ENCODE assay signal across 18 cellular contexts in genomic region chr5:76667495-76667894, GRCh38. TPM values are rescaled to one million over a fixed set of nuclear protein-coding genes. Genes with fewer than 3 reads are reported as not detected.
A peak's percentile ranks its signal among the peaks of the same experiment; 100 is the strongest.
DNase-seq lines count a peak whose midpoint lies in the region; ATAC-seq, FAIRE-seq and TF ChIP-seq lines count a peak whose summit lies in the region.
"Had no signal": no experiment of that assay in that cellular context is flagged by ENCODE, and none has a peak within 500 bp of the region (broad histone marks: within the 10 kb centered on the region; RNA-seq: fewer than 3 reads in every experiment).

No MANE protein-coding gene starts in this region.

- peaks cover 99% of the 10 kb centered on the region for H3K36me3 Mint-ChIP-seq in activated T-helper 17 cell treated with anti-CD3 and anti-CD28 coated beads, Interleukin-2, amount 50 U/mL, for 72 hours (ENCODE audit: low read depth)
- H3K36me3 Mint-ChIP-seq in immature natural killer cell = peaks cover 17 to 57% (median 30%) of the 10 kb centered on the region in 3 donors
- H3K36me3 Mint-ChIP-seq in stimulated activated effector memory CD8-positive, alpha-beta T cell treated with anti-CD3 and anti-CD28 coated beads, Interleukin-12 subunit alpha, Interleukin-12 subunit beta, amount 100 ng/mL, for 72 hours = peaks cover 90% of the 10 kb centered on the region

- BruUV-seq in HepG2 (replicated peaks; lab: Mats Ljungman, UMichigan) = no TSS peak

- peak overlapping the region; percentile 18 for H3K27ac Mint-ChIP-seq in activated T-helper 17 cell treated with anti-CD3 and anti-CD28 coated beads, Interleukin-2, amount 50 U/mL, for 72 hours
- peak overlapping the region in 5 of 6 donors; percentile 1 to 79 (median 32) for H3K27ac Mint-ChIP-seq in immature natural killer cell
- peak overlapping the region; percentile 83 for H3K27ac Mint-ChIP-seq in stimulated activated effector memory CD8-positive, alpha-beta T cell treated with anti-CD3 and anti-CD28 coated beads, Interleukin-12 subunit alpha, Interleukin-12 subunit beta, amount 100 ng/mL, for 72 hours
- H3K27ac Mint-ChIP-seq: CD4-positive, alpha-beta T cell; H9 had no signal

- H4K20me1 ChIP-seq in HepG2 (ENCODE audit: insufficient read depth, low read length) = no peaks in the 10 kb centered on the region

- peaks cover 4% of the 10 kb centered on the region for H3K4me1 Mint-ChIP-seq in activated T-helper 17 cell treated with anti-CD3 and anti-CD28 coated beads, Interleukin-2, amount 50 U/mL, for 72 hours
- H3K4me1 Mint-ChIP-seq in immature natural killer cell = no peaks in the 10 kb centered on the region
- H3K4me1 Mint-ChIP-seq in stimulated activated effector memory CD8-positive, alpha-beta T cell treated with anti-CD3 and anti-CD28 coated beads, Interleukin-12 subunit alpha, Interleukin-12 subunit beta, amount 100 ng/mL, for 72 hours = no peaks in the 10 kb centered on the region
- H3K4me1 Mint-ChIP-seq: H9 had no signal

- TF ChIP-seq EP300 in HepG2 (IDR thresholded peaks at IDR 0.05; ENCODE audit: low read depth in 2 of 2, low read length in 2 of 2) (no peak), HepG2 (CRISPR knock-in tag; IDR thresholded peaks at IDR 0.05; ENCODE audit: borderline replicate concordance) (no peak)

- H3K27me3 Mint-ChIP-seq in activated T-helper 17 cell treated with anti-CD3 and anti-CD28 coated beads, Interleukin-2, amount 50 U/mL, for 72 hours = no peaks in the 10 kb centered on the region
- H3K27me3 Mint-ChIP-seq in immature natural killer cell (ENCODE audit: low read depth in 3 of 3) = peaks cover 4 to 15% (median 9%) of the 10 kb centered on the region in 3 donors
- H3K27me3 Mint-ChIP-seq: CD4-positive, alpha-beta T cell had no signal

- in situ Hi-C loops in HepG2 (cut with HindIII; ENCODE audit: extremely low pct_ligation_motif_present, low pct_unique_long_range_greater_than_20kb) = no loop called here

- ATAC-seq in HepG2 = peak; percentile 67
- no peak for ATAC-seq in right lobe of liver
- ATAC-seq in activated T-helper 17 cell treated with anti-CD3 and anti-CD28 coated beads, Interleukin-2, amount 50 U/mL, for 72 hours (replicated peaks) = no peak
- ATAC-seq in stimulated activated effector memory CD8-positive, alpha-beta T cell treated with anti-CD3 and anti-CD28 coated beads, Interleukin-12 subunit alpha, Interleukin-12 subunit beta, amount 100 ng/mL, for 72 hours = no peak
- no peak for ATAC-seq in HG02763 (IDR thresholded peaks at IDR 0.05; ENCODE audit: unreplicated experiment)
- ATAC-seq: A549 had no signal

- H3K4me3 ChIP-seq in HepG2 (replicated peaks in 1 of 3; ENCODE audit: insufficient read depth in 1 of 3, low read depth in 2 of 3, low read length in 3 of 3) (no peak overlapping the region), right lobe of liver (no peak overlapping the region)
- H3K4me3 ChIP-seq: A549 had no signal

- H3K4me1 ChIP-seq in HepG2 (ENCODE audit: insufficient read depth, low read length) = peaks cover 24% of the 10 kb centered on the region
- no peaks in the 10 kb centered on the region for H3K4me1 ChIP-seq in right lobe of liver
- H3K4me1 ChIP-seq: A549 had no signal

- DNase-seq in HepG2 (ENCODE audit: low spot score) = peak; percentile 24
- DNase-seq in right lobe of liver = no peak
- DNase-seq in immature natural killer cell = no peak
- DNase-seq in stimulated activated effector memory CD8-positive, alpha-beta T cell treated with anti-CD3 and anti-CD28 coated beads, Interleukin-12 subunit alpha, Interleukin-12 subunit beta, amount 100 ng/mL, for 72 hours (ENCODE audit: low spot score in 2 of 2) = no peak
- no peak for DNase-seq in NCI-H1105 (lab: John Stamatoyannopoulos, UW)
- no peak for DNase-seq in NCI-H526 treated with DMSO at 0.1 percent for 48 hours (lab: John Stamatoyannopoulos, UW)
- DNase-seq: AML-193; CD4-positive, alpha-beta T cell; DMS153; DMS79 treated with DMSO at 0.1 percent for 48 hours; GF-D8; GOT3; H9 had no signal

- FAIRE-seq in HepG2 (lab: Jason Lieb, UNC) = peak; percentile 54
- FAIRE-seq: A549 had no signal

- no peak overlapping the region for H3K4me2 ChIP-seq in HepG2 (ENCODE audit: low read depth, low read length)
- H3K4me2 ChIP-seq: A549 had no signal

- intact Hi-C loops in HepG2 (cut with micrococcal nuclease; ENCODE audit: unreplicated experiment) (no loop called here), right lobe of liver (cut with DNase I) (no loop called here)

- H3K27me3 ChIP-seq in HepG2 (ENCODE audit: control insufficient read depth in 1 of 2, insufficient read depth in 2 of 2, low read length in 2 of 2) (no peaks in the 10 kb centered on the region), right lobe of liver (no peaks in the 10 kb centered on the region)

- CTCF ChIA-PET in HepG2 (lab: Yijun Ruan, JAX; ENCODE audit: low intra/inter-chr PET ratio, low total read pairs) = no interaction called here

- no peaks in the 10 kb centered on the region for H3K9me3 Mint-ChIP-seq in activated T-helper 17 cell treated with anti-CD3 and anti-CD28 coated beads, Interleukin-2, amount 50 U/mL, for 72 hours
- no peaks in the 10 kb centered on the region for H3K9me3 Mint-ChIP-seq in immature natural killer cell
- no peaks in the 10 kb centered on the region for H3K9me3 Mint-ChIP-seq in stimulated activated effector memory CD8-positive, alpha-beta T cell treated with anti-CD3 and anti-CD28 coated beads, Interleukin-12 subunit alpha, Interleukin-12 subunit beta, amount 100 ng/mL, for 72 hours
- H3K9me3 Mint-ChIP-seq: CD4-positive, alpha-beta T cell; H9 had no signal

- H2AFZ ChIP-seq in HepG2 (ENCODE audit: low read length) = no peak overlapping the region

- H3K9me3 ChIP-seq in HepG2 (ENCODE audit: low read length) = no peaks in the 10 kb centered on the region
- no peaks in the 10 kb centered on the region for H3K9me3 ChIP-seq in right lobe of liver
- H3K9me3 ChIP-seq: A549 had no signal

- H3K36me3 ChIP-seq in HepG2 (replicated peaks in 1 of 2; ENCODE audit: control insufficient read depth in 1 of 2, insufficient read depth in 2 of 2, low read length in 2 of 2) = peaks cover 5 to 33% of the 10 kb centered on the region in 2 experiments
- H3K36me3 ChIP-seq in right lobe of liver = peaks cover 0 to 45% (median 11%) of the 10 kb centered on the region in 4 donors

- H3K27ac ChIP-seq in HepG2 (ENCODE audit: extremely low read length, insufficient read depth, low read length) = no peak overlapping the region
- no peak overlapping the region for H3K27ac ChIP-seq in right lobe of liver
- H3K27ac ChIP-seq: 22Rv1, A549, C4-2B had no signal

- TF ChIP-seq RAD21 in HepG2 (CRISPR knock-in tag; IDR thresholded peaks at IDR 0.05) = no peak

- WGBS in HepG2 (ENCODE audit: low lambda C conversion rate) = 65% methylated on average over 2 of the region's 2 CpGs
- 83% methylated on average over 2 of the region's 2 CpGs for WGBS in right lobe of liver (ENCODE audit: insufficient coverage, low coverage, low lambda C conversion rate, missing lambda C conversion rate)

- no peak overlapping the region for H3K9ac ChIP-seq in HepG2 (ENCODE audit: insufficient read depth, low read depth, low read length)

- H3K79me2 ChIP-seq in HepG2 (ENCODE audit: insufficient read depth, low read length) = no peaks in the 10 kb centered on the region

- POLR2A ChIA-PET in HepG2 (lab: Yijun Ruan, JAX) = no interaction called here

- no peak for TF ChIP-seq CTCF in HepG2 (CRISPR knock-in tag; IDR thresholded peaks at IDR 0.05)
- no peak for TF ChIP-seq CTCF in right lobe of liver (IDR thresholded peaks at IDR 0.05)

- TF ChIP-seq POLR2A in HepG2 (IDR thresholded peaks at IDR 0.05; ENCODE audit: insufficient read depth in 1 of 2, low read depth in 2 of 2, low read length in 2 of 2) (no peak), right lobe of liver (IDR thresholded peaks at IDR 0.05) (no peak)

- no peak overlapping the region for H3K4me3 Mint-ChIP-seq in activated T-helper 17 cell treated with anti-CD3 and anti-CD28 coated beads, Interleukin-2, amount 50 U/mL, for 72 hours
- H3K4me3 Mint-ChIP-seq in immature natural killer cell = no peak overlapping the region
- no peak overlapping the region for H3K4me3 Mint-ChIP-seq in stimulated activated effector memory CD8-positive, alpha-beta T cell treated with anti-CD3 and anti-CD28 coated beads, Interleukin-12 subunit alpha, Interleukin-12 subunit beta, amount 100 ng/mL, for 72 hours
- H3K4me3 Mint-ChIP-seq: CD4-positive, alpha-beta T cell; H9 had no signal

RNA-seq across cellular contexts. Expression of gene F2RL2, which starts 44.3 kb away (rescaled TPM):
- total RNA-seq in HepG2 (2016; rRNA removed; fragmentation: Illumina TruSeq; extraction: Trizol) (not detected in 2 replicates), right lobe of liver (1 to 10 TPM in 3 of 6 experiments, under 1 TPM in 2, not detected in 1; 0.09 to 2.1 (median 1.6) TPM)
- total RNA-seq in HepG2 (2016; cell fraction: cytosol; rRNA removed; fragmentation: Illumina TruSeq; extraction: Trizol; ENCODE audit: low read depth) = not detected in 2 replicates
- not detected in 2 replicates for total RNA-seq in HepG2 (2016; cell fraction: insoluble cytoplasmic fraction; rRNA removed; fragmentation: Illumina TruSeq; extraction: Trizol)
- total RNA-seq in HepG2 (2016; cell fraction: membrane; rRNA removed; fragmentation: Illumina TruSeq; extraction: Trizol) = not detected in 2 replicates
- not detected in 2 replicates for total RNA-seq in HepG2 (2016; cell fraction: nucleus; rRNA removed; fragmentation: Illumina TruSeq; extraction: Trizol)
- polyA plus RNA-seq in HepG2 (2011; rRNA removed) (not detected in 2 replicates), immature natural killer cell (1 to 10 TPM in 1 of 3 donors, under 1 TPM in 2; 0.43 to 1.5 (median 0.49) TPM)
- polyA plus RNA-seq in HepG2 (2011; cell fraction: cytosol; rRNA removed) = not detected in 2 replicates
- polyA plus RNA-seq in HepG2 (2011; cell fraction: nucleus; rRNA removed) = not detected in 2 replicates
- 0.05 and 0.09 TPM in 2 replicates for polyA plus RNA-seq in HepG2 (2012)
- polyA plus RNA-seq in HepG2 (2016; cell fraction: cytosol; fragmentation: Illumina TruSeq; extraction: Trizol; ENCODE audit: low read depth) = not detected in 2 replicates
- polyA plus RNA-seq in HepG2 (2016; cell fraction: insoluble cytoplasmic fraction; fragmentation: Illumina TruSeq; extraction: Trizol; ENCODE audit: low read depth) = not detected in 2 replicates
- polyA plus RNA-seq in HepG2 (2016; cell fraction: membrane; fragmentation: Illumina TruSeq; extraction: Trizol; ENCODE audit: low read depth) = not detected in 2 replicates
- not detected in 2 replicates for polyA plus RNA-seq in HepG2 (2016; cell fraction: nucleus; fragmentation: Illumina TruSeq; extraction: Trizol; ENCODE audit: insufficient read depth, low read depth)
- polyA minus RNA-seq in HepG2 (2011; rRNA and poly(A)+ RNA removed; ENCODE audit: low replicate concordance) = 0.58 TPM in 1 of 2 replicates, not detected in the other
- not detected in 2 replicates for polyA minus RNA-seq in HepG2 (2011; cell fraction: cytosol; rRNA and poly(A)+ RNA removed)
- polyA minus RNA-seq in HepG2 (2011; cell fraction: nucleus; rRNA and poly(A)+ RNA removed) = not detected in 2 replicates
- 1 to 10 TPM in 1 of 2 donors, not detected in 1; 1.1 TPM for total RNA-seq in activated T-helper 17 cell treated with anti-CD3 and anti-CD28 coated beads, Interleukin-2, amount 50 U/mL, for 72 hours
- total RNA-seq: CD4-positive, alpha-beta T cell; H9 had no signal

RNA-seq across cellular contexts. Expression of gene F2R, which starts 48.4 kb away (rescaled TPM):
- total RNA-seq in HepG2 (2016; rRNA removed; fragmentation: Illumina TruSeq; extraction: Trizol) (4.6 and 8.3 TPM in 2 replicates), right lobe of liver (10 to 100 TPM in 5 of 6 experiments, 1 to 10 TPM in 1; 3.5 to 18.4 (median 11.4) TPM)
- total RNA-seq in HepG2 (2016; cell fraction: cytosol; rRNA removed; fragmentation: Illumina TruSeq; extraction: Trizol; ENCODE audit: low read depth) = 0.40 and 0.97 TPM in 2 replicates
- total RNA-seq in HepG2 (2016; cell fraction: insoluble cytoplasmic fraction; rRNA removed; fragmentation: Illumina TruSeq; extraction: Trizol) = 5.0 and 8.5 TPM in 2 replicates
- 3.6 and 3.7 TPM in 2 replicates for total RNA-seq in HepG2 (2016; cell fraction: membrane; rRNA removed; fragmentation: Illumina TruSeq; extraction: Trizol)
- total RNA-seq in HepG2 (2016; cell fraction: nucleus; rRNA removed; fragmentation: Illumina TruSeq; extraction: Trizol) = 9.1 and 9.6 TPM in 2 replicates
- polyA plus RNA-seq in HepG2 (2011; rRNA removed) (12.3 and 13.6 TPM in 2 replicates), immature natural killer cell (100 to 1,000 TPM in 2 of 3 donors, 10 to 100 TPM in 1; 92.6 to 115 (median 106) TPM)
- 10.7 and 16.3 TPM in 2 replicates for polyA plus RNA-seq in HepG2 (2011; cell fraction: cytosol; rRNA removed)
- 2.4 and 3.8 TPM in 2 replicates for polyA plus RNA-seq in HepG2 (2011; cell fraction: nucleus; rRNA removed)
- 5.7 and 5.9 TPM in 2 replicates for polyA plus RNA-seq in HepG2 (2012)
- 0.66 and 0.90 TPM in 2 replicates for polyA plus RNA-seq in HepG2 (2016; cell fraction: cytosol; fragmentation: Illumina TruSeq; extraction: Trizol; ENCODE audit: low read depth)
- 5.5 and 5.8 TPM in 2 replicates for polyA plus RNA-seq in HepG2 (2016; cell fraction: insoluble cytoplasmic fraction; fragmentation: Illumina TruSeq; extraction: Trizol; ENCODE audit: low read depth)
- polyA plus RNA-seq in HepG2 (2016; cell fraction: membrane; fragmentation: Illumina TruSeq; extraction: Trizol; ENCODE audit: low read depth) = 1.6 and 2.1 TPM in 2 replicates
- 10.9 and 12.9 TPM in 2 replicates for polyA plus RNA-seq in HepG2 (2016; cell fraction: nucleus; fragmentation: Illumina TruSeq; extraction: Trizol; ENCODE audit: insufficient read depth, low read depth)
- polyA minus RNA-seq in HepG2 (2011; rRNA and poly(A)+ RNA removed; ENCODE audit: low replicate concordance) = 1.3 and 28.5 TPM in 2 replicates
- polyA minus RNA-seq in HepG2 (2011; cell fraction: cytosol; rRNA and poly(A)+ RNA removed) = 8.1 and 10.8 TPM in 2 replicates
- polyA minus RNA-seq in HepG2 (2011; cell fraction: nucleus; rRNA and poly(A)+ RNA removed) = 4.8 and 6.0 TPM in 2 replicates
- total RNA-seq in activated T-helper 17 cell treated with anti-CD3 and anti-CD28 coated beads, Interleukin-2, amount 50 U/mL, for 72 hours = 10 to 100 TPM in 1 of 2 donors, 1 to 10 TPM in 1; 9.4 to 33.4 TPM

Comparison
In these comparisons a context has a peak if more than half of its experiments do, and no peak if none do; other contexts are left out.
1. H3K27ac Mint-ChIP-seq: peak in every context shown above with its lines; median percentile 83 in stimulated activated effector memory CD8-positive, alpha-beta T cell treated with anti-CD3 and anti-CD28 coated beads, Interleukin-12 subunit alpha, Interleukin-12 subunit beta, amount 100 ng/mL, for 72 hours; 32 in immature natural killer cell; 18 in activated T-helper 17 cell treated with anti-CD3 and anti-CD28 coated beads, Interleukin-2, amount 50 U/mL, for 72 hours.